Comparison of ENCODE assay signal across 17 cellular contexts in the genomic region with DNA sequence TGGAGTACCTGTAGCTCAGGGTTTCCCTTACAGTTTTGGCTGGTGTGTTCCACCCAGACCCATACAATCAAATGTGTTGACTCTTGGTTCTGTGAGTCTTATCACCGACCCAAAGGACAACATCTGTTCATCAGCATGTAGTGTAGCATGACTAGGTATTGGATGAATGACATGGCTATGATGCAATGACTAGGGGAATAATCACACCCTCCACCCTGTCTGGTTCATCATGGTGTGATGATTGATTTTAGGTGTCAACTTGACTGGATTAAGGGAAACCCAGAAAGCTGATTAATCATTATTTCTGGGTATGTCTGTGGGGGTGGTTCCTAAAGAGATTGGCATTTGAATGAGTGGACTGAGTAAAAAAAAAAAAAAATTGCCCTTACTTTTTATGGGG.
DNase-seq lines count a peak whose midpoint lies in the region; ATAC-seq and TF ChIP-seq lines count a peak whose summit lies in the region.
"Had no signal": no experiment of that assay in that cellular context is flagged by ENCODE, and none has a peak within 500 bp of the region (broad histone marks: within the 10 kb centered on the region; RNA-seq: fewer than 3 reads in every experiment).

No MANE protein-coding gene starts in this region.

- H3K4me1 ChIP-seq in osteoblast (ENCODE audit: insufficient read depth, low read length), result no peaks in the 10 kb centered on the region
- no peaks in the 10 kb centered on the region for H3K4me1 ChIP-seq in Peyer's patch
- no peaks in the 10 kb centered on the region for H3K4me1 ChIP-seq in uterus

- H3K27me3 ChIP-seq in osteoblast (ENCODE audit: insufficient read depth, low read length) (peaks cover 12% of the 10 kb centered on the region), Peyer's patch (no peaks in the 10 kb centered on the region), uterus (no peaks in the 10 kb centered on the region)

- H4K20me1 ChIP-seq in osteoblast (ENCODE audit: insufficient read depth, low read length), result no peaks in the 10 kb centered on the region

- H3K79me2 ChIP-seq in osteoblast (ENCODE audit: insufficient read depth, low read length), result no peaks in the 10 kb centered on the region

- peaks cover 8% of the 10 kb centered on the region for H3K27me3 Mint-ChIP-seq in activated T-cell treated with anti-CD3 and anti-CD28 coated beads, Interleukin-2, amount 50 U/mL, for 72 hours (ENCODE audit: low read depth)
- H3K27me3 Mint-ChIP-seq in activated CD4-positive, alpha-beta memory T cell treated with anti-CD3 and anti-CD28 coated beads for 36 hours, result no peaks in the 10 kb centered on the region

- TF ChIP-seq POLR2A in Peyer's patch (IDR thresholded peaks at IDR 0.05) (no peak), uterus (IDR thresholded peaks at IDR 0.05) (no peak)

- H2AFZ ChIP-seq in osteoblast (ENCODE audit: low read length), result peak overlapping the region; percentile 26

- peak in 1 of 2 donors; percentile 14 for DNase-seq in activated T-cell treated with anti-CD3 and anti-CD28 coated beads, Interleukin-2, amount 50 U/mL, for 72 hours
- no peak for DNase-seq in activated T-cell treated with anti-CD3 and anti-CD28 coated beads for 4 hours
- DNase-seq in epithelial cell of prostate (ENCODE audit: low read depth, low spot score), result peak; percentile 10
- DNase-seq in osteoblast (ENCODE audit: insufficient read length, low spot score, missing footprints), result no peak
- no peak for DNase-seq in Peyer's patch
- no peak for DNase-seq in activated CD4-positive, alpha-beta memory T cell treated with anti-CD3 and anti-CD28 coated beads for 36 hours
- no peak for DNase-seq in uterus
- DNase-seq: COR-L47, DMS153, EL, Kasumi-1, NCI-H1105 treated with DMSO at 0.1 percent for 48 hours, NCI-H187, NCI-H2171, NCI-H510A had no signal

- TF ChIP-seq CTCF in osteoblast (IDR thresholded peaks at IDR 0.05; ENCODE audit: extremely low read depth, low read depth, low read length) (no peak), Peyer's patch (IDR thresholded peaks at IDR 0.05) (no peak), uterus (IDR thresholded peaks at IDR 0.05) (no peak)

- TF ChIP-seq RAD21 in Ishikawa (IDR thresholded peaks at IDR 0.05; ENCODE audit: low read depth), result no peak

- peaks cover 5 to 8% of the 10 kb centered on the region in 2 donors for H3K9me3 Mint-ChIP-seq in activated T-cell treated with anti-CD3 and anti-CD28 coated beads, Interleukin-2, amount 50 U/mL, for 72 hours
- H3K9me3 Mint-ChIP-seq in activated CD4-positive, alpha-beta memory T cell treated with anti-CD3 and anti-CD28 coated beads for 36 hours, result no peaks in the 10 kb centered on the region

- H3K9me3 ChIP-seq in osteoblast (ENCODE audit: low read depth, low read length), result no peaks in the 10 kb centered on the region
- H3K9me3 ChIP-seq in Peyer's patch, result no peaks in the 10 kb centered on the region
- no peaks in the 10 kb centered on the region for H3K9me3 ChIP-seq in uterus

- POLR2A ChIA-PET in activated CD4-positive, alpha-beta memory T cell treated with anti-CD3 and anti-CD28 coated beads for 36 hours (lab: Charles Lee), result interaction anchor here (0.9 kb wide), 1 partner anchor 12 kb away, joined by 4 read pairs; no protein-coding TSS in a partner anchor

- H3K4me2 ChIP-seq in osteoblast (ENCODE audit: insufficient read depth, low read length), result no peak overlapping the region

- ATAC-seq in activated T-cell treated with anti-CD3 and anti-CD28 coated beads, Interleukin-2, amount 50 U/mL, for 72 hours (replicated peaks in 1 of 2), result peak; percentile 90 to 96

- H3K36me3 Mint-ChIP-seq in activated T-cell treated with anti-CD3 and anti-CD28 coated beads, Interleukin-2, amount 50 U/mL, for 72 hours (ENCODE audit: insufficient read depth in 2 of 2), result peaks cover 0 to 2% of the 10 kb centered on the region in 2 donors
- no peaks in the 10 kb centered on the region for H3K36me3 Mint-ChIP-seq in activated CD4-positive, alpha-beta memory T cell treated with anti-CD3 and anti-CD28 coated beads for 36 hours
- H3K36me3 Mint-ChIP-seq: CD14-positive monocyte had no signal

- H3K4me1 Mint-ChIP-seq in activated T-cell treated with anti-CD3 and anti-CD28 coated beads, Interleukin-2, amount 50 U/mL, for 72 hours (ENCODE audit: low read depth), result no peaks in the 10 kb centered on the region
- no peaks in the 10 kb centered on the region for H3K4me1 Mint-ChIP-seq in activated CD4-positive, alpha-beta memory T cell treated with anti-CD3 and anti-CD28 coated beads for 36 hours (ENCODE audit: low read depth)
- H3K4me1 Mint-ChIP-seq: CD14-positive monocyte had no signal

- CTCF ChIA-PET in activated CD4-positive, alpha-beta memory T cell treated with anti-CD3 and anti-CD28 coated beads for 36 hours (lab: Charles Lee), result interaction anchor here (1.0 kb wide), 1 partner anchor 10 kb away, joined by 4 read pairs; no protein-coding TSS in a partner anchor

- H3K4me3 Mint-ChIP-seq in activated T-cell treated with anti-CD3 and anti-CD28 coated beads, Interleukin-2, amount 50 U/mL, for 72 hours, result no peak overlapping the region
- no peak overlapping the region for H3K4me3 Mint-ChIP-seq in activated CD4-positive, alpha-beta memory T cell treated with anti-CD3 and anti-CD28 coated beads for 36 hours
- H3K4me3 Mint-ChIP-seq: CD14-positive monocyte had no signal

- H3K36me3 ChIP-seq in osteoblast (ENCODE audit: insufficient read depth, low read length), result no peaks in the 10 kb centered on the region
- no peaks in the 10 kb centered on the region for H3K36me3 ChIP-seq in Peyer's patch
- no peaks in the 10 kb centered on the region for H3K36me3 ChIP-seq in uterus

- intact Hi-C loops in activated CD4-positive, alpha-beta memory T cell treated with anti-CD3 and anti-CD28 coated beads for 36 hours (cut with micrococcal nuclease), result no loop called here
- intact Hi-C loops in uterus (cut with DNase I; ENCODE audit: low total_unique reads), result no loop called here

- no peak overlapping the region for H3K27ac ChIP-seq in epithelial cell of prostate
- no peak overlapping the region for H3K27ac ChIP-seq in osteoblast (ENCODE audit: low read depth, low read length)
- no peak overlapping the region for H3K27ac ChIP-seq in Peyer's patch
- H3K27ac ChIP-seq in uterus, result no peak overlapping the region

- H3K4me3 ChIP-seq in osteoblast (ENCODE audit: insufficient read depth, low read length) (no peak overlapping the region), Peyer's patch (no peak overlapping the region), uterus (no peak overlapping the region)

- TF ChIP-seq EP300 in Ishikawa (IDR thresholded peaks at IDR 0.05; ENCODE audit: borderline replicate concordance), result peak; percentile 23; the same call in 1 of the 2 replicates

- no peak overlapping the region for H3K27ac Mint-ChIP-seq in activated T-cell treated with anti-CD3 and anti-CD28 coated beads, Interleukin-2, amount 50 U/mL, for 72 hours
- no peak overlapping the region for H3K27ac Mint-ChIP-seq in activated CD4-positive, alpha-beta memory T cell treated with anti-CD3 and anti-CD28 coated beads for 36 hours
- H3K27ac Mint-ChIP-seq: CD14-positive monocyte had no signal

TF ChIP-seq in Ishikawa, 13 proteins besides CTCF, POLR2A, EP300 and RAD21:
- TF ChIP-seq TCF12 (IDR thresholded peaks at IDR 0.05; ENCODE audit: low read depth) (no peak), FOXM1 (IDR thresholded peaks at IDR 0.05; ENCODE audit: borderline replicate concordance, low read depth) (no peak), NFIC (IDR thresholded peaks at IDR 0.05) (0 out of 2 replicates have a peak, but pooled peaks have one; percentile 3), ZBTB7A (IDR thresholded peaks at IDR 0.05; ENCODE audit: low read depth) (no peak), TEAD4 (IDR thresholded peaks at IDR 0.05) (no peak), TAF1 (IDR thresholded peaks at IDR 0.05; ENCODE audit: low read depth) (no peak), CEBPB (IDR thresholded peaks at IDR 0.05) (peak; percentile 30; the same call in 1 of the 2 replicates), CREB1 (IDR thresholded peaks at IDR 0.05; ENCODE audit: low read depth) (no peak), YY1 (IDR thresholded peaks at IDR 0.05; ENCODE audit: low read depth) (no peak), EGR1 (IDR thresholded peaks at IDR 0.05) (no peak)
- TF ChIP-seq, protein P1, sequence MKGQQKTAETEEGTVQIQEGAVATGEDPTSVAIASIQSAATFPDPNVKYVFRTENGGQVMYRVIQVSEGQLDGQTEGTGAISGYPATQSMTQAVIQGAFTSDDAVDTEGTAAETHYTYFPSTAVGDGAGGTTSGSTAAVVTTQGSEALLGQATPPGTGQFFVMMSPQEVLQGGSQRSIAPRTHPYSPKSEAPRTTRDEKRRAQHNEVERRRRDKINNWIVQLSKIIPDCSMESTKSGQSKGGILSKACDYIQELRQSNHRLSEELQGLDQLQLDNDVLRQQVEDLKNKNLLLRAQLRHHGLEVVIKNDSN (IDR thresholded peaks at IDR 0.05), result no peak
- TF ChIP-seq, protein P2, sequence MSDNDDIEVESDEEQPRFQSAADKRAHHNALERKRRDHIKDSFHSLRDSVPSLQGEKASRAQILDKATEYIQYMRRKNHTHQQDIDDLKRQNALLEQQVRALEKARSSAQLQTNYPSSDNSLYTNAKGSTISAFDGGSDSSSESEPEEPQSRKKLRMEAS (IDR thresholded peaks at IDR 0.05), result no peak
- TF ChIP-seq, protein P3, sequence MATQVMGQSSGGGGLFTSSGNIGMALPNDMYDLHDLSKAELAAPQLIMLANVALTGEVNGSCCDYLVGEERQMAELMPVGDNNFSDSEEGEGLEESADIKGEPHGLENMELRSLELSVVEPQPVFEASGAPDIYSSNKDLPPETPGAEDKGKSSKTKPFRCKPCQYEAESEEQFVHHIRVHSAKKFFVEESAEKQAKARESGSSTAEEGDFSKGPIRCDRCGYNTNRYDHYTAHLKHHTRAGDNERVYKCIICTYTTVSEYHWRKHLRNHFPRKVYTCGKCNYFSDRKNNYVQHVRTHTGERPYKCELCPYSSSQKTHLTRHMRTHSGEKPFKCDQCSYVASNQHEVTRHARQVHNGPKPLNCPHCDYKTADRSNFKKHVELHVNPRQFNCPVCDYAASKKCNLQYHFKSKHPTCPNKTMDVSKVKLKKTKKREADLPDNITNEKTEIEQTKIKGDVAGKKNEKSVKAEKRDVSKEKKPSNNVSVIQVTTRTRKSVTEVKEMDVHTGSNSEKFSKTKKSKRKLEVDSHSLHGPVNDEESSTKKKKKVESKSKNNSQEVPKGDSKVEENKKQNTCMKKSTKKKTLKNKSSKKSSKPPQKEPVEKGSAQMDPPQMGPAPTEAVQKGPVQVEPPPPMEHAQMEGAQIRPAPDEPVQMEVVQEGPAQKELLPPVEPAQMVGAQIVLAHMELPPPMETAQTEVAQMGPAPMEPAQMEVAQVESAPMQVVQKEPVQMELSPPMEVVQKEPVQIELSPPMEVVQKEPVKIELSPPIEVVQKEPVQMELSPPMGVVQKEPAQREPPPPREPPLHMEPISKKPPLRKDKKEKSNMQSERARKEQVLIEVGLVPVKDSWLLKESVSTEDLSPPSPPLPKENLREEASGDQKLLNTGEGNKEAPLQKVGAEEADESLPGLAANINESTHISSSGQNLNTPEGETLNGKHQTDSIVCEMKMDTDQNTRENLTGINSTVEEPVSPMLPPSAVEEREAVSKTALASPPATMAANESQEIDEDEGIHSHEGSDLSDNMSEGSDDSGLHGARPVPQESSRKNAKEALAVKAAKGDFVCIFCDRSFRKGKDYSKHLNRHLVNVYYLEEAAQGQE (IDR thresholded peaks at IDR 0.05; ENCODE audit: low read depth), result no peak
